In genomic region chr4:3468154-3468553, GRCh38 we compare ENCODE assay signal across 26 cellular contexts. TPM values are rescaled to one million over a fixed set of nuclear protein-coding genes. Genes with fewer than 3 reads are reported as not detected.
"Had no signal": no experiment of that assay in that cellular context is flagged by ENCODE, and none has a peak within 500 bp of the region (broad histone marks: within the 10 kb centered on the region; RNA-seq: fewer than 3 reads in every experiment).

No MANE protein-coding gene starts in this region.

- H3K4me3 Mint-ChIP-seq: activated CD8-positive, alpha-beta T cell treated with anti-CD3 and anti-CD28 coated beads for 36 hours; activated naive CD4-positive, alpha-beta T cell treated with anti-CD3 and anti-CD28 coated beads, Interleukin-2, amount 10 ng/mL, durations not matched to agents 7 days and 5 days; activated naive CD8-positive, alpha-beta T cell treated with anti-CD3 and anti-CD28 coated beads for 36 hours; activated T-cell treated with anti-CD3 and anti-CD28 coated beads, Interleukin-2, amount 50 U/mL, for 72 hours; T-helper 1 cell treated with Interleukin-12 subunit alpha and Interleukin-12 subunit beta and Interleukin-4 antibody, amounts not matched to agents 30 μg/mL and 1 μg/mL, for 36 hours had no signal

- H3K36me3 Mint-ChIP-seq: activated naive CD4-positive, alpha-beta T cell treated with anti-CD3 and anti-CD28 coated beads, Interleukin-2, amount 10 ng/mL, durations not matched to agents 7 days and 5 days; activated naive CD8-positive, alpha-beta T cell treated with anti-CD3 and anti-CD28 coated beads for 36 hours had no signal

- H3K27me3 ChIP-seq: cardiac muscle cell had no signal

- H3K9me3 Mint-ChIP-seq: activated CD8-positive, alpha-beta T cell treated with anti-CD3 and anti-CD28 coated beads for 36 hours; activated naive CD4-positive, alpha-beta T cell treated with anti-CD3 and anti-CD28 coated beads, Interleukin-2, amount 10 ng/mL, durations not matched to agents 7 days and 5 days; activated naive CD8-positive, alpha-beta T cell treated with anti-CD3 and anti-CD28 coated beads for 36 hours; activated T-cell treated with anti-CD3 and anti-CD28 coated beads, Interleukin-2, amount 50 U/mL, for 72 hours; activated T-helper 2 cell treated with anti-CD3 and anti-CD28 coated beads, Interferon-gamma antibody, Interleukin-2, Interleukin-4, amounts not matched to agents 10 μg/mL and 5 μg/mL and 100 μg/mL, durations not matched to agents 14 hours and 24 hours and 36 hours; T-helper 1 cell treated with Interleukin-12 subunit alpha and Interleukin-12 subunit beta and Interleukin-4 antibody, amounts not matched to agents 30 μg/mL and 1 μg/mL, for 36 hours had no signal

- DNase-seq: activated CD4-positive, alpha-beta T cell treated with anti-CD3 and anti-CD28 coated beads for 4 hours; activated CD8-positive, alpha-beta memory T cell treated with anti-CD3 and anti-CD28 coated beads, Interleukin-2, amount 50 U/mL, for 4 hours; activated CD8-positive, alpha-beta T cell treated with anti-CD3 and anti-CD28 coated beads for 36 hours; activated gamma-delta T cell treated with Interleukin-2 at 50 U/mL for 16 hours; activated naive CD4-positive, alpha-beta T cell treated with anti-CD3 and anti-CD28 coated beads, Interleukin-2, amount 10 ng/mL, durations not matched to agents 7 days and 5 days; activated naive CD8-positive, alpha-beta T cell treated with anti-CD3 and anti-CD28 coated beads for 36 hours; activated T-cell treated with anti-CD3 and anti-CD28 coated beads, Interleukin-2, amount 50 U/mL, for 72 hours; brain microvascular endothelial cell; NCI-H1092; NCI-H1417; NCI-H1694; NCI-H2029; NCI-H2107; NCI-H2171 treated with DMSO at 0.1 percent for 48 hours; NCI-H226; NCI-H526; Peyer's patch; SHP77 treated with DMSO at 0.1 percent for 48 hours had no signal

- H3K27ac ChIP-seq: brain microvascular endothelial cell, cardiac muscle cell, KMS-11, Peyer's patch, RWPE1 had no signal

- H3K9me3 ChIP-seq: Peyer's patch had no signal

- H3K4me2 ChIP-seq: KMS-11 had no signal

- H3K36me3 ChIP-seq: brain microvascular endothelial cell, cardiac muscle cell, Peyer's patch had no signal

- H3K27ac Mint-ChIP-seq: activated CD8-positive, alpha-beta T cell treated with anti-CD3 and anti-CD28 coated beads for 36 hours; activated naive CD4-positive, alpha-beta T cell treated with anti-CD3 and anti-CD28 coated beads, Interleukin-2, amount 10 ng/mL, durations not matched to agents 7 days and 5 days; activated naive CD8-positive, alpha-beta T cell treated with anti-CD3 and anti-CD28 coated beads for 36 hours; activated T-cell treated with anti-CD3 and anti-CD28 coated beads, Interleukin-2, amount 50 U/mL, for 72 hours; activated T-helper 2 cell treated with anti-CD3 and anti-CD28 coated beads, Interferon-gamma antibody, Interleukin-2, Interleukin-4, amounts not matched to agents 10 μg/mL and 5 μg/mL and 100 μg/mL, durations not matched to agents 14 hours and 24 hours and 36 hours; T-helper 1 cell treated with Interleukin-12 subunit alpha and Interleukin-12 subunit beta and Interleukin-4 antibody, amounts not matched to agents 30 μg/mL and 1 μg/mL, for 36 hours had no signal

- ATAC-seq: activated CD4-positive, CD25-positive, alpha-beta regulatory T cell treated with anti-CD3 and anti-CD28 coated beads, Interleukin-2, amount 50 U/mL, for 24 hours; activated CD8-positive, alpha-beta T cell treated with anti-CD3 and anti-CD28 coated beads for 36 hours; activated T-cell treated with anti-CD3 and anti-CD28 coated beads, Interleukin-2, amount 50 U/mL, for 72 hours had no signal

- H3K4me3 ChIP-seq: cardiac muscle cell, Peyer's patch had no signal

- H3K4me1 Mint-ChIP-seq: activated naive CD4-positive, alpha-beta T cell treated with anti-CD3 and anti-CD28 coated beads, Interleukin-2, amount 10 ng/mL, durations not matched to agents 7 days and 5 days; activated naive CD8-positive, alpha-beta T cell treated with anti-CD3 and anti-CD28 coated beads for 36 hours had no signal

- H3K9ac ChIP-seq: KMS-11 had no signal

RNA-seq across cellular contexts. Expression of gene DOK7, which starts 5.0 kb away (rescaled TPM):
- total RNA-seq: activated CD8-positive, alpha-beta T cell treated with anti-CD3 and anti-CD28 coated beads for 36 hours; activated naive CD8-positive, alpha-beta T cell treated with anti-CD3 and anti-CD28 coated beads for 36 hours; activated T-cell treated with anti-CD3 and anti-CD28 coated beads, Interleukin-2, amount 50 U/mL, for 72 hours; activated T-helper 2 cell treated with anti-CD3 and anti-CD28 coated beads, Interferon-gamma antibody, Interleukin-2, Interleukin-4, amounts not matched to agents 10 μg/mL and 5 μg/mL and 100 μg/mL, durations not matched to agents 14 hours and 24 hours and 36 hours; SK-MEL-5 had no signal

RNA-seq across cellular contexts. Expression of gene HGFAC, which starts 26.4 kb away (rescaled TPM):
- total RNA-seq: activated CD8-positive, alpha-beta T cell treated with anti-CD3 and anti-CD28 coated beads for 36 hours; activated naive CD8-positive, alpha-beta T cell treated with anti-CD3 and anti-CD28 coated beads for 36 hours; activated T-helper 2 cell treated with anti-CD3 and anti-CD28 coated beads, Interferon-gamma antibody, Interleukin-2, Interleukin-4, amounts not matched to agents 10 μg/mL and 5 μg/mL and 100 μg/mL, durations not matched to agents 14 hours and 24 hours and 36 hours; NCI-H460; Peyer's patch; SK-MEL-5 had no signal
